8 cellular contexts compared by ENCODE assay signal in the genomic region with DNA sequence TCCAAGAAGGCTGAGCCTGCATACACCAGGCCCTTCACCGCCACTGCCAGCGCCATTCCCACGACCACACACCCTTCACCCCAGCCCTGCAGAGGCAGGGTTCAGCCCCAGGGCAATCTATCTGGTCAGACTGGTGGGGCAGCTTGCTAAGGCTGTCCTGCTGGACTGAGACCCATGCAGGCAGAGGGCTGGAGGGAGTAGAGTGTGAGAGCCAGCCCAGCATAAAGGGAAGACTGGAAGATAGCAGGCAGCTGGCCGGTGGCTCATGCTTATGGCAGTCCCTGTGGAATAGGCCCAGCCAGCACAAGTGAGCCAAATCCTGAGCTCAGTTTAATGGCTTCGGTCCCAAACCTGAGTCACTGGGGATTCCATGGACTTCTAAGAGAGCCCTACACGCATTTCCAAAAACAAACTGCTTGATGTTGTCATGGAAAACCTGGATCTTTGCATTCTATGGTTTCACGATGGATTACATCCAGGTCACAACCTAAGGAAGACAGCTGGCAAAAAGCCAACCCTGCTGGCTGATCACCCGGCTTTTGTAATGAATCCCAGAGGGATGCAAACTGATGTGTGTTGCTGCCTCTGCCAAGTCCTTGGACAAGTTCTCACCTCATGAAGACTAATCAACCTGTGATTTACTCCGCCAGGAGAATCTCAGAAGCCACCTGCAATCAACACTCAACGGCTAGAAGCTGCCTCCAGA.
DNase-seq lines count a peak whose midpoint lies in the region; ATAC-seq and TF ChIP-seq lines count a peak whose summit lies in the region.

No MANE protein-coding gene starts in this region.

- H3K4me1 ChIP-seq in right lobe of liver (peaks cover 0 to 3% (median 0%) of the 10 kb centered on the region in 4 donors), tibial artery (peaks cover 7 to 70% (median 49%) of the 10 kb centered on the region in 4 donors)

- intact Hi-C loops in right lobe of liver (cut with DNase I) (no loop called here), tibial artery (cut with DNase I; ENCODE audit: low total_unique reads) (no loop called here)

- H3K27me3 ChIP-seq in right lobe of liver: no peaks in the 10 kb centered on the region
- H3K27me3 ChIP-seq in tibial artery: no peaks in the 10 kb centered on the region

- 36% methylated on average over 8 of the region's 10 CpGs for WGBS in right lobe of liver (ENCODE audit: insufficient coverage, low coverage, low lambda C conversion rate, missing lambda C conversion rate)

- H3K27ac ChIP-seq in C4-2B (peak overlapping the region; percentile 38), right lobe of liver (peak overlapping the region in 2 of 3 donors; percentile 19 to 61), tibial artery (peak overlapping the region; percentile 37 to 61)

- TF ChIP-seq POLR2A in right lobe of liver (IDR thresholded peaks at IDR 0.05): no peak

- H3K4me3 ChIP-seq in right lobe of liver: no peak overlapping the region
- H3K4me3 ChIP-seq in tibial artery: no peak overlapping the region

- TF ChIP-seq CTCF in C4-2B (conservative IDR thresholded peaks at IDR 0.05) (no peak), right lobe of liver (IDR thresholded peaks at IDR 0.05) (no peak), tibial artery (IDR thresholded peaks at IDR 0.05) (no peak)

- ATAC-seq in right lobe of liver (peak; percentile 66 to 86 (median 78)), GM18868 (IDR thresholded peaks at IDR 0.05; ENCODE audit: unreplicated experiment) (no peak)

- peak; percentile 90 for DNase-seq in NCI-H2029 treated with DMSO at 0.1 percent for 48 hours (lab: John Stamatoyannopoulos, UW)
- DNase-seq in cerebellum (ENCODE audit: low spot score): peak; percentile 55
- peak in 1 of 3 donors; percentile 63 for DNase-seq in right lobe of liver
- peak; percentile 92 to 96 for DNase-seq in tibial artery
- DNase-seq in activated CD4-positive, alpha-beta T cell treated with anti-CD3 and anti-CD28 coated beads, Interleukin-2, amount 50 U/mL, for 4 hours: no peak
- no peak for DNase-seq in activated effector memory CD4-positive, alpha-beta T cell treated with anti-CD3 and anti-CD28 coated beads, Interleukin-2, amount 50 U/mL, for 16 hours

- H3K36me3 ChIP-seq in right lobe of liver (no peaks in the 10 kb centered on the region), tibial artery (no peaks in the 10 kb centered on the region)

- no peaks in the 10 kb centered on the region for H3K9me3 ChIP-seq in right lobe of liver
- no peaks in the 10 kb centered on the region for H3K9me3 ChIP-seq in tibial artery

Comparison
In these comparisons a context has a peak if more than half of its experiments do, and no peak if none do; other contexts are left out.
1. DNase-seq: peak in NCI-H2029 treated with DMSO at 0.1 percent for 48 hours (single experiment), cerebellum (single experiment) and tibial artery (2 of 2); none in activated CD4-positive, alpha-beta T cell treated with anti-CD3 and anti-CD28 coated beads, Interleukin-2, amount 50 U/mL, for 4 hours (0 of 2) and activated effector memory CD4-positive, alpha-beta T cell treated with anti-CD3 and anti-CD28 coated beads, Interleukin-2, amount 50 U/mL, for 16 hours (single experiment).
2. Peak in every context shown above with its lines, with median percentiles within 50 percentile points of each other: H3K27ac ChIP-seq.